Comparison of ENCODE assay signal across 26 cellular contexts in genomic region chr14:58566979-58567378, GRCh38.
"Had no signal": no experiment of that assay in that cellular context is flagged by ENCODE, and none has a peak within 500 bp of the region (broad histone marks: within the 10 kb centered on the region; RNA-seq: fewer than 3 reads in every experiment).

No MANE protein-coding gene starts in this region.

- H3K9me3 ChIP-seq: ascending aorta, body of pancreas, SJSA1 had no signal

- H3K36me3 ChIP-seq: ascending aorta, SJSA1 had no signal

- H3K27ac ChIP-seq: ascending aorta, body of pancreas, SJSA1 had no signal

- H3K4me1 ChIP-seq: body of pancreas, SJSA1 had no signal

- H3K27me3 ChIP-seq: ascending aorta, body of pancreas, SJSA1 had no signal

- H3K4me3 ChIP-seq: ascending aorta, body of pancreas, K562, SJSA1 had no signal

- ATAC-seq: activated naive CD4-positive, alpha-beta T cell treated with anti-CD3 and anti-CD28 coated beads, Interleukin-2, amount 50 U/mL, for 72 hours; activated naive CD8-positive, alpha-beta T cell treated with anti-CD3 and anti-CD28 coated beads, Interleukin-2, amount 50 U/mL, for 24 hours; activated T-cell treated with anti-CD3 and anti-CD28 coated beads, Interleukin-2, amount 50 U/mL, for 4 hours; body of pancreas; K562; PC-3; SK-N-SH treated with all-trans-retinoic acid at 6 μM for 48 hours had no signal

- DNase-seq: activated B cell treated with CpG ODN at 0.5 μM for 24 hours; activated CD4-positive, alpha-beta T cell treated with anti-CD3 and anti-CD28 coated beads for 1 hour; activated CD4-positive, alpha-beta T cell treated with anti-CD3 and anti-CD28 coated beads, Interleukin-2, amount 10 ng/mL, durations not matched to agents 24 days and 14 days; activated CD4-positive, alpha-beta T cell treated with anti-CD3 and anti-CD28 coated beads, Interleukin-2, amount 50 U/mL, for 48 hours; activated effector memory CD4-positive, alpha-beta T cell treated with anti-CD3 and anti-CD28 coated beads, Interleukin-2, amount 50 U/mL, for 16 hours; activated naive CD4-positive, alpha-beta T cell treated with Interleukin-2 at 50 U/mL for 16 hours; activated naive CD8-positive, alpha-beta T cell treated with anti-CD3 and anti-CD28 coated beads, Interleukin-2, amount 50 U/mL, for 24 hours; activated T-cell treated with anti-CD3 and anti-CD28 coated beads, Interleukin-2, amount 50 U/mL, for 4 hours; amniotic stem cell; body of pancreas; central memory CD4-positive, alpha-beta T cell; NCI-H1105; NCI-H1436; NCI-H1694 treated with DMSO at 0.1 percent for 48 hours; NCI-H2029 treated with DMSO at 0.1 percent for 48 hours; NCI-H446; NCI-H526; NCI-H774; PC-3; SHP77; SW 1271 had no signal
